Comparison of ENCODE assay signal across 1 cellular context in the genomic region with DNA sequence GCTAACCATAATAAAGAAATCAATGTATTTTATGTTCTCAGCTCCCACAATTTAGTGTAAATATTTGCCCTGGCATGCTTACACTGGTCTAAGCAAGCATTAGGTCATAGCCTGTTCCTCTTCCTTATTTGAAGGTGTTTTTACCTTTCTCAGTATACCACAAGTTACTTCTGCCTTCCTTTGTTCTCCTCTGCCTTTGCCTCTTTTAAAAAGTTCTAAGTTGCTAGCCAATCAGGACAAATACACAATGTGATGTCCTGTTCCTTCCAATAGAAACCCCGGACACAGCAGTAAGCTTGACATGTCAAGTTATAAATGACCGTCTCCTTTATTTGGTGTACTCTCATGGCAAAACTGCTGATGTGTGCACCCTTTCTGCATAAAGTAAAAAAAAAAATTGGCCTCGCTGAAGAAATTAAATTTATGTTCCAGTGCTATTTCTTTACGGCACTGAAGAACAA.
TF ChIP-seq lines count a peak whose summit lies in the region.

No MANE protein-coding gene starts in this region.

TF ChIP-seq in HepG2, 621 proteins besides CTCF, POLR2A, EP300 and RAD21 (continued from another document and continues in another):
- TF ChIP-seq, protein P1, sequence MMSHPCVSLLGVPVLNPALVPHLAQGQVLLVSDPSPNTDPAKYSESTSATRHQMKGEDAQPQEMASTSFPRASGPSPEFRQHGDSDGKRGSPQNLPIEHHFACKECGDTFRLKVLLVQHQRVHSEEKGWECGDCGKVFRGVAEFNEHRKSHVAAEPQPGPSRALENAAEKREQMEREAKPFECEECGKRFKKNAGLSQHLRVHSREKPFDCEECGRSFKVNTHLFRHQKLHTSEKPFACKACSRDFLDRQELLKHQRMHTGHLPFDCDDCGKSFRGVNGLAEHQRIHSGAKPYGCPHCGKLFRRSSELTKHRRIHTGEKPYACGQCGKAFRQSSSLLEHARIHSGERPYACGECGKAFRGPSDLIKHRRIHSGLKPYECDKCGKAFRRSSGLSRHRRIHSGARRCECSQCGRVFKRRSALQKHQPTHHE (CRISPR knock-in tag; IDR thresholded peaks at IDR 0.05; ENCODE audit: borderline replicate concordance), result no peak
- TF ChIP-seq, protein P2, sequence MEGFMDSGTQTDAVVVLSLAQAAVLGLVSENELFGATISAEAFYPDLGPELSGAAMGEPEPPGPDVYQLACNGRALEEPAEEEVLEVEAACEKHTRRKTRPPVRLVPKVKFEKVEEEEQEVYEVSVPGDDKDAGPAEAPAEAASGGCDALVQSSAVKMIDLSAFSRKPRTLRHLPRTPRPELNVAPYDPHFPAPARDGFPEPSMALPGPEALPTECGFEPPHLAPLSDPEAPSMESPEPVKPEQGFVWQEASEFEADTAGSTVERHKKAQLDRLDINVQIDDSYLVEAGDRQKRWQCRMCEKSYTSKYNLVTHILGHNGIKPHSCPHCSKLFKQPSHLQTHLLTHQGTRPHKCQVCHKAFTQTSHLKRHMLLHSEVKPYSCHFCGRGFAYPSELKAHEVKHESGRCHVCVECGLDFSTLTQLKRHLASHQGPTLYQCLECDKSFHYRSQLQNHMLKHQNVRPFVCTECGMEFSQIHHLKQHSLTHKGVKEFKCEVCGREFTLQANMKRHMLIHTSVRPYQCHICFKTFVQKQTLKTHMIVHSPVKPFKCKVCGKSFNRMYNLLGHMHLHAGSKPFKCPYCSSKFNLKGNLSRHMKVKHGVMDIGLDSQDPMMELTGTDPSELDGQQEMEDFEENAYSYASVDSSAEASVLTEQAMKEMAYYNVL (CRISPR knock-in tag; IDR thresholded peaks at IDR 0.05; ENCODE audit: borderline replicate concordance), result no peak
- TF ChIP-seq JDP2 (CRISPR knock-in tag; IDR thresholded peaks at IDR 0.05; ENCODE audit: borderline replicate concordance) (no peak), RFX1 (IDR thresholded peaks at IDR 0.05) (no peak), ELF4 (CRISPR knock-in tag; IDR thresholded peaks at IDR 0.05; ENCODE audit: borderline replicate concordance) (no peak), SOX5 (CRISPR knock-in tag; IDR thresholded peaks at IDR 0.05; ENCODE audit: borderline replicate concordance) (peak; percentile 59; the same call in 1 of the 2 replicates), TCF7 (IDR thresholded peaks at IDR 0.05; ENCODE audit: low read depth) (peak; percentile 54), ZFP62 (CRISPR knock-in tag; IDR thresholded peaks at IDR 0.05) (no peak), CHD4 (IDR thresholded peaks at IDR 0.05; ENCODE audit: borderline replicate concordance, low read length) (peak; percentile 55; the same call in 1 of the 2 replicates), ZNF577 (CRISPR knock-in tag; IDR thresholded peaks at IDR 0.05; ENCODE audit: borderline replicate concordance, low read depth) (no peak), ZNF713 (CRISPR knock-in tag; IDR thresholded peaks at IDR 0.05) (no peak), RBM22 (optimal IDR thresholded peaks at IDR 0.05; ENCODE audit: low read length) (no peak), ARNTL (CRISPR knock-in tag; IDR thresholded peaks at IDR 0.05) (no peak), ETV5 (CRISPR knock-in tag; IDR thresholded peaks at IDR 0.05; ENCODE audit: borderline replicate concordance) (no peak; the same call in 1 of the 2 replicates), MAFF (IDR thresholded peaks at IDR 0.05; ENCODE audit: low read depth, low read length) (peak; percentile 50), ZBTB3 (CRISPR knock-in tag; IDR thresholded peaks at IDR 0.05; ENCODE audit: borderline replicate concordance, low read depth) (no peak), ELF1 (CRISPR knock-in tag; IDR thresholded peaks at IDR 0.05) (no peak), SNRNP70 (IDR thresholded peaks at IDR 0.05; ENCODE audit: low read depth, low read length) (no peak), ZNF615 (CRISPR knock-in tag; IDR thresholded peaks at IDR 0.05; ENCODE audit: borderline replicate concordance) (no peak), ZNF839 (CRISPR knock-in tag; IDR thresholded peaks at IDR 0.05; ENCODE audit: borderline replicate concordance) (no peak)
- TF ChIP-seq, protein P3, sequence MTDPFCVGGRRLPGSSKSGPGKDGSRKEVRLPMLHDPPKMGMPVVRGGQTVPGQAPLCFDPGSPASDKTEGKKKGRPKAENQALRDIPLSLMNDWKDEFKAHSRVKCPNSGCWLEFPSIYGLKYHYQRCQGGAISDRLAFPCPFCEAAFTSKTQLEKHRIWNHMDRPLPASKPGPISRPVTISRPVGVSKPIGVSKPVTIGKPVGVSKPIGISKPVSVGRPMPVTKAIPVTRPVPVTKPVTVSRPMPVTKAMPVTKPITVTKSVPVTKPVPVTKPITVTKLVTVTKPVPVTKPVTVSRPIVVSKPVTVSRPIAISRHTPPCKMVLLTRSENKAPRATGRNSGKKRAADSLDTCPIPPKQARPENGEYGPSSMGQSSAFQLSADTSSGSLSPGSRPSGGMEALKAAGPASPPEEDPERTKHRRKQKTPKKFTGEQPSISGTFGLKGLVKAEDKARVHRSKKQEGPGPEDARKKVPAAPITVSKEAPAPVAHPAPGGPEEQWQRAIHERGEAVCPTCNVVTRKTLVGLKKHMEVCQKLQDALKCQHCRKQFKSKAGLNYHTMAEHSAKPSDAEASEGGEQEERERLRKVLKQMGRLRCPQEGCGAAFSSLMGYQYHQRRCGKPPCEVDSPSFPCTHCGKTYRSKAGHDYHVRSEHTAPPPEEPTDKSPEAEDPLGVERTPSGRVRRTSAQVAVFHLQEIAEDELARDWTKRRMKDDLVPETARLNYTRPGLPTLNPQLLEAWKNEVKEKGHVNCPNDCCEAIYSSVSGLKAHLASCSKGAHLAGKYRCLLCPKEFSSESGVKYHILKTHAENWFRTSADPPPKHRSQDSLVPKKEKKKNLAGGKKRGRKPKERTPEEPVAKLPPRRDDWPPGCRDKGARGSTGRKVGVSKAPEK (CRISPR knock-in tag; IDR thresholded peaks at IDR 0.05; ENCODE audit: borderline replicate concordance), result no peak
- TF ChIP-seq, protein P4, sequence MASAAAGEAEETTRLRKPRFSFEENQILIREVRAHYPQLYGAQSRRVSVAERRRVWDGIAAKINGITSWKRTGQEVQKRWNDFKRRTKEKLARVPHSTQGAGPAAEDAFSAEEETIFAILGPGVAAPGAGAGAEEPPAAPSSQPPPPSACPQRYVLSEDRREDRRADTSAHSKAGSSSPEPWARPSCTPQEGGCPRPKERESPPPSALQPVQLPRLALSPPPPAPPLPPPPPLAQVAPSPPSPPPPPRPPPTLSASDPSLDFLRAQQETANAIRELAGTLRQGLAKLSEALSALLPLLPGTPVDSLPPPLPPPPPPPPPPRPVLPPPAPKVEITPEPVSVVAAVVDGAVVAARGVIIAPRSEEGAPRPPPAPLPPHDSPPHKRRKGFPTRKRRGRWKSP (CRISPR knock-in tag; IDR thresholded peaks at IDR 0.05), result no peak; the same call in 1 of the 2 replicates
- TF ChIP-seq, protein P5, sequence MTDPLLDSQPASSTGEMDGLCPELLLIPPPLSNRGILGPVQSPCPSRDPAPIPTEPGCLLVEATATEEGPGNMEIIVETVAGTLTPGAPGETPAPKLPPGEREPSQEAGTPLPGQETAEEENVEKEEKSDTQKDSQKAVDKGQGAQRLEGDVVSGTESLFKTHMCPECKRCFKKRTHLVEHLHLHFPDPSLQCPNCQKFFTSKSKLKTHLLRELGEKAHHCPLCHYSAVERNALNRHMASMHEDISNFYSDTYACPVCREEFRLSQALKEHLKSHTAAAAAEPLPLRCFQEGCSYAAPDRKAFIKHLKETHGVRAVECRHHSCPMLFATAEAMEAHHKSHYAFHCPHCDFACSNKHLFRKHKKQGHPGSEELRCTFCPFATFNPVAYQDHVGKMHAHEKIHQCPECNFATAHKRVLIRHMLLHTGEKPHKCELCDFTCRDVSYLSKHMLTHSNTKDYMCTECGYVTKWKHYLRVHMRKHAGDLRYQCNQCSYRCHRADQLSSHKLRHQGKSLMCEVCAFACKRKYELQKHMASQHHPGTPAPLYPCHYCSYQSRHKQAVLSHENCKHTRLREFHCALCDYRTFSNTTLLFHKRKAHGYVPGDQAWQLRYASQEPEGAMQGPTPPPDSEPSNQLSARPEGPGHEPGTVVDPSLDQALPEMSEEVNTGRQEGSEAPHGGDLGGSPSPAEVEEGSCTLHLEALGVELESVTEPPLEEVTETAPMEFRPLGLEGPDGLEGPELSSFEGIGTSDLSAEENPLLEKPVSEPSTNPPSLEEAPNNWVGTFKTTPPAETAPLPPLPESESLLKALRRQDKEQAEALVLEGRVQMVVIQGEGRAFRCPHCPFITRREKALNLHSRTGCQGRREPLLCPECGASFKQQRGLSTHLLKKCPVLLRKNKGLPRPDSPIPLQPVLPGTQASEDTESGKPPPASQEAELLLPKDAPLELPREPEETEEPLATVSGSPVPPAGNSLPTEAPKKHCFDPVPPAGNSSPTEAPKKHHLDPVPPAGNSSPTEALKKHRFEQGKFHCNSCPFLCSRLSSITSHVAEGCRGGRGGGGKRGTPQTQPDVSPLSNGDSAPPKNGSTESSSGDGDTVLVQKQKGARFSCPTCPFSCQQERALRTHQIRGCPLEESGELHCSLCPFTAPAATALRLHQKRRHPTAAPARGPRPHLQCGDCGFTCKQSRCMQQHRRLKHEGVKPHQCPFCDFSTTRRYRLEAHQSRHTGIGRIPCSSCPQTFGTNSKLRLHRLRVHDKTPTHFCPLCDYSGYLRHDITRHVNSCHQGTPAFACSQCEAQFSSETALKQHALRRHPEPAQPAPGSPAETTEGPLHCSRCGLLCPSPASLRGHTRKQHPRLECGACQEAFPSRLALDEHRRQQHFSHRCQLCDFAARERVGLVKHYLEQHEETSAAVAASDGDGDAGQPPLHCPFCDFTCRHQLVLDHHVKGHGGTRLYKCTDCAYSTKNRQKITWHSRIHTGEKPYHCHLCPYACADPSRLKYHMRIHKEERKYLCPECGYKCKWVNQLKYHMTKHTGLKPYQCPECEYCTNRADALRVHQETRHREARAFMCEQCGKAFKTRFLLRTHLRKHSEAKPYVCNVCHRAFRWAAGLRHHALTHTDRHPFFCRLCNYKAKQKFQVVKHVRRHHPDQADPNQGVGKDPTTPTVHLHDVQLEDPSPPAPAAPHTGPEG (CRISPR knock-in tag; IDR thresholded peaks at IDR 0.05), result no peak
- TF ChIP-seq, protein P6, sequence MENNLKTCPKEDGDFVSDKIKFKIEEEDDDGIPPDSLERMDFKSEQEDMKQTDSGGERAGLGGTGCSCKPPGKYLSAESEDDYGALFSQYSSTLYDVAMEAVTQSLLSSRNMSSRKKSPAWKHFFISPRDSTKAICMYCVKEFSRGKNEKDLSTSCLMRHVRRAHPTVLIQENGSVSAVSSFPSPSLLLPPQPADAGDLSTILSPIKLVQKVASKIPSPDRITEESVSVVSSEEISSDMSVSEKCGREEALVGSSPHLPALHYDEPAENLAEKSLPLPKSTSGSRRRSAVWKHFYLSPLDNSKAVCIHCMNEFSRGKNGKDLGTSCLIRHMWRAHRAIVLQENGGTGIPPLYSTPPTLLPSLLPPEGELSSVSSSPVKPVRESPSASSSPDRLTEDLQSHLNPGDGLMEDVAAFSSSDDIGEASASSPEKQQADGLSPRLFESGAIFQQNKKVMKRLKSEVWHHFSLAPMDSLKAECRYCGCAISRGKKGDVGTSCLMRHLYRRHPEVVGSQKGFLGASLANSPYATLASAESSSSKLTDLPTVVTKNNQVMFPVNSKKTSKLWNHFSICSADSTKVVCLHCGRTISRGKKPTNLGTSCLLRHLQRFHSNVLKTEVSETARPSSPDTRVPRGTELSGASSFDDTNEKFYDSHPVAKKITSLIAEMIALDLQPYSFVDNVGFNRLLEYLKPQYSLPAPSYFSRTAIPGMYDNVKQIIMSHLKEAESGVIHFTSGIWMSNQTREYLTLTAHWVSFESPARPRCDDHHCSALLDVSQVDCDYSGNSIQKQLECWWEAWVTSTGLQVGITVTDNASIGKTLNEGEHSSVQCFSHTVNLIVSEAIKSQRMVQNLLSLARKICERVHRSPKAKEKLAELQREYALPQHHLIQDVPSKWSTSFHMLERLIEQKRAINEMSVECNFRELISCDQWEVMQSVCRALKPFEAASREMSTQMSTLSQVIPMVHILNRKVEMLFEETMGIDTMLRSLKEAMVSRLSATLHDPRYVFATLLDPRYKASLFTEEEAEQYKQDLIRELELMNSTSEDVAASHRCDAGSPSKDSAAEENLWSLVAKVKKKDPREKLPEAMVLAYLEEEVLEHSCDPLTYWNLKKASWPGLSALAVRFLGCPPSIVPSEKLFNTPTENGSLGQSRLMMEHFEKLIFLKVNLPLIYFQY (CRISPR knock-in tag; IDR thresholded peaks at IDR 0.05; ENCODE audit: borderline replicate concordance), result no peak
- TF ChIP-seq, protein P7, sequence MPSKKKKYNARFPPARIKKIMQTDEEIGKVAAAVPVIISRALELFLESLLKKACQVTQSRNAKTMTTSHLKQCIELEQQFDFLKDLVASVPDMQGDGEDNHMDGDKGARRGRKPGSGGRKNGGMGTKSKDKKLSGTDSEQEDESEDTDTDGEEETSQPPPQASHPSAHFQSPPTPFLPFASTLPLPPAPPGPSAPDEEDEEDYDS (CRISPR knock-in tag; IDR thresholded peaks at IDR 0.05), result no peak
- TF ChIP-seq, protein P8, sequence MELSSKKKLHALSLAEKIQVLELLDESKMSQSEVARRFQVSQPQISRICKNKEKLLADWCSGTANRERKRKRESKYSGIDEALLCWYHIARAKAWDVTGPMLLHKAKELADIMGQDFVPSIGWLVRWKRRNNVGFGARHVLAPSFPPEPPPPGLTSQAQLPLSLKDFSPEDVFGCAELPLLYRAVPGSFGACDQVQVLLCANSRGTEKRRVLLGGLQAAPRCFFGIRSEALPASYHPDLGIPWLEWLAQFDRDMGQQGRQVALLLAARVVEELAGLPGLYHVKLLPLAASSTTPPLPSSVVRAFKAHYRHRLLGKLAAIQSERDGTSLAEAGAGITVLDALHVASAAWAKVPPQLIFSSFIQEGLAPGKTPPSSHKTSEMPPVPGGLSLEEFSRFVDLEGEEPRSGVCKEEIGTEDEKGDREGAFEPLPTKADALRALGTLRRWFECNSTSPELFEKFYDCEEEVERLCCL (CRISPR knock-in tag; IDR thresholded peaks at IDR 0.05; ENCODE audit: borderline replicate concordance), result no peak
- TF ChIP-seq, protein P9, sequence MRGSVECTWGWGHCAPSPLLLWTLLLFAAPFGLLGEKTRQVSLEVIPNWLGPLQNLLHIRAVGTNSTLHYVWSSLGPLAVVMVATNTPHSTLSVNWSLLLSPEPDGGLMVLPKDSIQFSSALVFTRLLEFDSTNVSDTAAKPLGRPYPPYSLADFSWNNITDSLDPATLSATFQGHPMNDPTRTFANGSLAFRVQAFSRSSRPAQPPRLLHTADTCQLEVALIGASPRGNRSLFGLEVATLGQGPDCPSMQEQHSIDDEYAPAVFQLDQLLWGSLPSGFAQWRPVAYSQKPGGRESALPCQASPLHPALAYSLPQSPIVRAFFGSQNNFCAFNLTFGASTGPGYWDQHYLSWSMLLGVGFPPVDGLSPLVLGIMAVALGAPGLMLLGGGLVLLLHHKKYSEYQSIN (CRISPR knock-in tag; IDR thresholded peaks at IDR 0.05; ENCODE audit: borderline replicate concordance), result no peak
- TF ChIP-seq, protein P10, sequence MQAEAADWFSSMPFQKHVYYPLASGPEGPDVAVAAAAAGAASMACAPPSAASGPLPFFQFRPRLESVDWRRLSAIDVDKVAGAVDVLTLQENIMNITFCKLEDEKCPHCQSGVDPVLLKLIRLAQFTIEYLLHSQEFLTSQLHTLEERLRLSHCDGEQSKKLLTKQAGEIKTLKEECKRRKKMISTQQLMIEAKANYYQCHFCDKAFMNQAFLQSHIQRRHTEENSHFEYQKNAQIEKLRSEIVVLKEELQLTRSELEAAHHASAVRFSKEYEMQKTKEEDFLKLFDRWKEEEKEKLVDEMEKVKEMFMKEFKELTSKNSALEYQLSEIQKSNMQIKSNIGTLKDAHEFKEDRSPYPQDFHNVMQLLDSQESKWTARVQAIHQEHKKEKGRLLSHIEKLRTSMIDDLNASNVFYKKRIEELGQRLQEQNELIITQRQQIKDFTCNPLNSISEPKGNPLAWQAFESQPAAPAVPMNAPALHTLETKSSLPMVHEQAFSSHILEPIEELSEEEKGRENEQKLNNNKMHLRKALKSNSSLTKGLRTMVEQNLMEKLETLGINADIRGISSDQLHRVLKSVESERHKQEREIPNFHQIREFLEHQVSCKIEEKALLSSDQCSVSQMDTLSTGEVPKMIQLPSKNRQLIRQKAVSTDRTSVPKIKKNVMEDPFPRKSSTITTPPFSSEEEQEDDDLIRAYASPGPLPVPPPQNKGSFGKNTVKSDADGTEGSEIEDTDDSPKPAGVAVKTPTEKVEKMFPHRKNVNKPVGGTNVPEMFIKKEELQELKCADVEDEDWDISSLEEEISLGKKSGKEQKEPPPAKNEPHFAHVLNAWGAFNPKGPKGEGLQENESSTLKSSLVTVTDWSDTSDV (CRISPR knock-in tag; IDR thresholded peaks at IDR 0.05), result no peak
